8 cellular contexts compared by ENCODE assay signal in genomic region chr2:73981081-73981968, GRCh38. TPM values are rescaled to one million over a fixed set of nuclear protein-coding genes. Genes with fewer than 3 reads are reported as not detected.
DNase-seq lines count a peak whose midpoint lies in the region; ATAC-seq, FAIRE-seq and TF ChIP-seq lines count a peak whose summit lies in the region.

No MANE protein-coding gene starts in this region.

- peaks cover 3% of the 10 kb centered on the region for H3K27me3 Mint-ChIP-seq in IgD-negative memory B cell

- intact Hi-C loops in pancreas (cut with DNase I): no loop called here

- H3K4me1 ChIP-seq in fibroblast of lung (ENCODE audit: control insufficient read depth, extremely low read depth, insufficient read depth, low read length) (peaks cover 12% of the 10 kb centered on the region), pancreas (peaks cover 31 to 38% (median 34%) of the 10 kb centered on the region in 3 donors)

- no peak overlapping the region for H3K9ac ChIP-seq in fibroblast of lung (ENCODE audit: insufficient read depth, low read length)

- no peaks in the 10 kb centered on the region for H3K79me2 ChIP-seq in fibroblast of lung (ENCODE audit: control insufficient read depth, insufficient read depth, low read length)

- H3K27me3 ChIP-seq in fibroblast of lung (ENCODE audit: control insufficient read depth, insufficient read depth, low read length): no peaks in the 10 kb centered on the region
- H3K27me3 ChIP-seq in pancreas: no peaks in the 10 kb centered on the region

- no peaks in the 10 kb centered on the region for H3K9me3 ChIP-seq in fibroblast of lung (ENCODE audit: control insufficient read depth, insufficient read depth, low read depth, low read length)
- H3K9me3 ChIP-seq in pancreas: no peaks in the 10 kb centered on the region

- no peaks in the 10 kb centered on the region for H3K36me3 Mint-ChIP-seq in IgD-negative memory B cell

- no peaks in the 10 kb centered on the region for H3K9me3 Mint-ChIP-seq in IgD-negative memory B cell

- peak overlapping the region in 2 of 3 donors; percentile 80 to 87 for H3K27ac Mint-ChIP-seq in IgD-negative memory B cell

- no peaks in the 10 kb centered on the region for H4K20me1 ChIP-seq in fibroblast of lung (ENCODE audit: control insufficient read depth, extremely low read depth, insufficient read depth, low read length)

- H3K27ac ChIP-seq in VCaP (peak overlapping the region; percentile 100), fibroblast of lung (ENCODE audit: insufficient read depth, low read length) (peak overlapping the region; percentile 42), pancreas (no peak overlapping the region)

- 18 to 24% methylated on average over 31 of the region's 31 CpGs for WGBS in pancreas, 2 donors

- peak overlapping the region; percentile 88 for H2AFZ ChIP-seq in fibroblast of lung (ENCODE audit: low read length)

- ATAC-seq in pancreas (peak in 1 of 4 donors; percentile 3), HG02763 (IDR thresholded peaks at IDR 0.05; ENCODE audit: unreplicated experiment) (no peak)

- peak overlapping the region; percentile 73 to 94 (median 84) for H3K4me3 Mint-ChIP-seq in IgD-negative memory B cell

- H3K4me2 ChIP-seq in fibroblast of lung (ENCODE audit: extremely low read depth, insufficient read depth, low read length): peak overlapping the region; percentile 82

- H3K36me3 ChIP-seq in fibroblast of lung (ENCODE audit: control insufficient read depth, insufficient read depth, low read length) (no peaks in the 10 kb centered on the region), pancreas (no peaks in the 10 kb centered on the region)

- FAIRE-seq in pancreas (lab: Jason Lieb, UNC): no peak

- DNase-seq in activated gamma-delta T cell treated with Interleukin-2 at 50 U/mL for 16 hours (peak; percentile 11), activated gamma-delta T cell (lab: John Stamatoyannopoulos, UW) (no peak), fibroblast of lung (ENCODE audit: low read depth in 2 of 2) (no peak), pancreas (peak in 3 of 6 donors; percentile 27 to 71 (median 50)), D341Med (ENCODE audit: low spot score) (no peak)

- H3K4me1 Mint-ChIP-seq in IgD-negative memory B cell: peaks cover 41 to 47% (median 42%) of the 10 kb centered on the region in 3 donors

- no peak for TF ChIP-seq CTCF in VCaP (conservative IDR thresholded peaks at IDR 0.05)
- no peak for TF ChIP-seq CTCF in fibroblast of lung (conservative IDR thresholded peaks at IDR 0.05 in 1 of 2, IDR thresholded peaks at IDR 0.05 in 1 of 2; ENCODE audit: low read depth in 1 of 2, low read length in 2 of 2)
- TF ChIP-seq CTCF in pancreas (IDR thresholded peaks at IDR 0.05): no peak

- H3K4me3 ChIP-seq in fibroblast of lung (replicated peaks in 1 of 4; ENCODE audit: control extremely low read depth in 1 of 4, insufficient read depth in 1 of 4, low read depth in 3 of 4, low read length in 4 of 4) (peak overlapping the region; percentile 23 to 59 (median 52)), pancreas (peak overlapping the region in 3 of 4 donors; percentile 2 to 40 (median 35))

RNA-seq across cellular contexts. Expression of gene TET3, which starts 3.4 kb away (rescaled TPM):
- polyA plus RNA-seq in IgD-negative memory B cell: 0.46 TPM
- total RNA-seq in fibroblast of lung: 2.6 and 3.1 TPM in 2 replicates
- 1.6 and 2.1 TPM in 2 replicates for polyA plus RNA-seq in fibroblast of lung
- polyA plus RNA-seq in fibroblast of lung (2012): 1.4 and 2.4 TPM in 2 replicates
- 8.2 and 10.6 TPM in 2 replicates for polyA minus RNA-seq in fibroblast of lung (ENCODE audit: low replicate concordance)
- 1 to 10 TPM; 4.1 to 8.6 (median 4.8) TPM for total RNA-seq in pancreas
- 1 to 10 TPM; 1.5 to 4.4 TPM for polyA plus RNA-seq in pancreas

RNA-seq across cellular contexts. Expression of gene DGUOK, which starts 54.6 kb away (rescaled TPM):
- polyA plus RNA-seq in IgD-negative memory B cell (187 TPM), fibroblast of lung (83.2 and 93.7 TPM in 2 replicates), pancreas (10 to 100 TPM; 30.6 to 47.0 TPM)
- total RNA-seq in fibroblast of lung (51.6 and 54.3 TPM in 2 replicates), pancreas (10 to 100 TPM; 13.1 to 19.3 (median 15.2) TPM)
- 96.7 and 104 TPM in 2 replicates for polyA plus RNA-seq in fibroblast of lung (2012)
- 39.6 and 40.5 TPM in 2 replicates for polyA minus RNA-seq in fibroblast of lung (ENCODE audit: low replicate concordance)

Comparison
In these comparisons a context has a peak if more than half of its experiments do, and no peak if none do; other contexts are left out.
1. H3K27ac ChIP-seq: peak in VCaP (single experiment) and fibroblast of lung (single experiment); none in pancreas (0 of 4).